ENCODE assay signal across 29 cellular contexts in genomic region chr5:175856408-175856807, GRCh38. TPM values are rescaled to one million over a fixed set of nuclear protein-coding genes. Genes with fewer than 3 reads are reported as not detected.
"Had no signal": no experiment of that assay in that cellular context is flagged by ENCODE, and none has a peak within 500 bp of the region (broad histone marks: within the 10 kb centered on the region; RNA-seq: fewer than 3 reads in every experiment).

No MANE protein-coding gene starts in this region.

- H3K9me3 ChIP-seq: adrenal gland, breast epithelium had no signal

- H3K9me3 Mint-ChIP-seq: activated naive CD8-positive, alpha-beta T cell treated with anti-CD3 and anti-CD28 coated beads, Interleukin-2, amount 10 ng/mL, durations not matched to agents 7 days and 5 days had no signal

- ATAC-seq: activated CD4-positive, CD25-positive, alpha-beta regulatory T cell treated with anti-CD3 and anti-CD28 coated beads, Interleukin-2, amount 50 U/mL, for 24 hours; activated CD8-positive, alpha-beta T cell treated with anti-CD3 and anti-CD28 coated beads, Interleukin-2, amount 10 ng/mL, durations not matched to agents 7 days and 5 days; Panc1; Right ventricle myocardium inferior had no signal

- H3K4me3 ChIP-seq: adrenal gland, breast epithelium, SK-N-MC had no signal

- H3K27me3 ChIP-seq: adrenal gland had no signal

- H3K36me3 Mint-ChIP-seq: activated naive CD8-positive, alpha-beta T cell treated with anti-CD3 and anti-CD28 coated beads, Interleukin-2, amount 10 ng/mL, durations not matched to agents 7 days and 5 days had no signal

- DNase-seq: activated CD4-positive, alpha-beta T cell treated with anti-CD3 and anti-CD28 coated beads for 4 hours; activated CD4-positive, alpha-beta T cell treated with anti-CD3 and anti-CD28 coated beads, Interleukin-2, amount 50 U/mL, for 4 hours; activated CD8-positive, alpha-beta memory T cell treated with anti-CD3 and anti-CD28 coated beads, Interleukin-2, amount 50 U/mL, for 48 hours; activated CD8-positive, alpha-beta T cell treated with anti-CD3 and anti-CD28 coated beads, Interleukin-2, amount 10 ng/mL, durations not matched to agents 7 days and 5 days; activated naive CD4-positive, alpha-beta T cell treated with anti-CD3 and anti-CD28 coated beads, Interleukin-2, amount 50 U/mL, for 16 hours; activated naive CD8-positive, alpha-beta T cell treated with anti-CD3 and anti-CD28 coated beads, Interleukin-2, amount 10 ng/mL, durations not matched to agents 7 days and 5 days; activated T-cell treated with anti-CD3 and anti-CD28 coated beads, Interleukin-2, amount 50 U/mL, for 1 hour; adrenal gland; aorta; caudate nucleus; Karpas-422; MM.1S; NCI-H1105; NCI-H1436; NCI-H1694 treated with DMSO at 0.1 percent for 48 hours; NCI-H2029 treated with DMSO at 0.1 percent for 48 hours; NCI-H510A treated with DMSO at 0.1 percent for 48 hours; NCI-H69; NK-92 treated with Interleukin-12 subunit alpha and Interleukin-12 subunit beta, amount 100 ng/mL, for 24 hours; OCI-M1; RPMI8226; T-helper 1 cell; WERI-Rb-1 had no signal

- H3K4me3 Mint-ChIP-seq: activated CD8-positive, alpha-beta T cell treated with anti-CD3 and anti-CD28 coated beads, Interleukin-2, amount 10 ng/mL, durations not matched to agents 7 days and 5 days; activated naive CD8-positive, alpha-beta T cell treated with anti-CD3 and anti-CD28 coated beads, Interleukin-2, amount 10 ng/mL, durations not matched to agents 7 days and 5 days had no signal

- H3K27ac Mint-ChIP-seq: activated CD8-positive, alpha-beta T cell treated with anti-CD3 and anti-CD28 coated beads, Interleukin-2, amount 10 ng/mL, durations not matched to agents 7 days and 5 days; activated naive CD8-positive, alpha-beta T cell treated with anti-CD3 and anti-CD28 coated beads, Interleukin-2, amount 10 ng/mL, durations not matched to agents 7 days and 5 days had no signal

- H3K36me3 ChIP-seq: adrenal gland, breast epithelium, WERI-Rb-1 had no signal

- H3K4me1 Mint-ChIP-seq: activated naive CD8-positive, alpha-beta T cell treated with anti-CD3 and anti-CD28 coated beads, Interleukin-2, amount 10 ng/mL, durations not matched to agents 7 days and 5 days had no signal

- H3K4me1 ChIP-seq: adrenal gland, breast epithelium had no signal

- H3K27ac ChIP-seq: adrenal gland, breast epithelium, SK-N-MC, WERI-Rb-1 had no signal

RNA-seq across cellular contexts. Expression of gene CPLX2, which starts 15.0 kb away (rescaled TPM):
- total RNA-seq: activated CD8-positive, alpha-beta T cell treated with anti-CD3 and anti-CD28 coated beads, Interleukin-2, amount 10 ng/mL, durations not matched to agents 7 days and 5 days; activated naive CD8-positive, alpha-beta T cell treated with anti-CD3 and anti-CD28 coated beads, Interleukin-2, amount 10 ng/mL, durations not matched to agents 7 days and 5 days; aorta; breast epithelium; Right ventricle myocardium inferior; T-helper 2 cell treated with Interferon-gamma antibody and Interleukin-4, amounts not matched to agents 100 ng/mL and 5 ng/mL, for 36 hours had no signal
- polyA plus RNA-seq: aorta had no signal
